ENCODE assay signal across 12 cellular contexts in genomic region chr2:169010633-169011460, GRCh38. TPM values are rescaled to one million over a fixed set of nuclear protein-coding genes. Genes with fewer than 3 reads are reported as not detected.
"Had no signal": no experiment of that assay in that cellular context is flagged by ENCODE, and none has a peak within 500 bp of the region (broad histone marks: within the 10 kb centered on the region; RNA-seq: fewer than 3 reads in every experiment).

No MANE protein-coding gene starts in this region.

- ATAC-seq: activated T-cell treated with anti-CD3 and anti-CD28 coated beads, Interleukin-2, amount 50 U/mL, for 72 hours; naive thymus-derived CD8-positive, alpha-beta T cell; right lobe of liver; stimulated activated memory B cell treated with anti-CD40 and anti-IgM and Interleukin-4, amounts not matched to agents 10 μg/mL and 1 μg/mL and 100 μg/mL, for 72 hours had no signal

- H3K27me3 ChIP-seq: right lobe of liver had no signal

- H3K9me3 ChIP-seq: right lobe of liver had no signal

- DNase-seq: activated CD4-positive, alpha-beta memory T cell treated with anti-CD3 and anti-CD28 coated beads for 36 hours; activated naive CD8-positive, alpha-beta T cell treated with anti-CD3 and anti-CD28 coated beads, Interleukin-2, amount 10 ng/mL, durations not matched to agents 7 days and 5 days; activated T-cell treated with anti-CD3 and anti-CD28 coated beads, Interleukin-2, amount 50 U/mL, for 72 hours; anterior cingulate cortex; effector CD4-positive, alpha-beta T cell; naive thymus-derived CD8-positive, alpha-beta T cell; right lobe of liver; stimulated activated CD4-positive, alpha-beta T cell treated with anti-CD3 and anti-CD28 coated beads, Interleukin-1b, Interleukin-23, amount 100 ng/mL, for 48 hours had no signal

- H3K4me3 ChIP-seq: coronary artery, lung, right lobe of liver had no signal

- H3K27ac ChIP-seq: coronary artery, right lobe of liver had no signal

RNA-seq across cellular contexts. Expression of gene ABCB11, which starts 20.3 kb away (rescaled TPM):
- total RNA-seq: activated CD4-positive, alpha-beta memory T cell treated with anti-CD3 and anti-CD28 coated beads for 36 hours; activated T-cell treated with anti-CD3 and anti-CD28 coated beads, Interleukin-2, amount 50 U/mL, for 72 hours had no signal
- polyA plus RNA-seq: naive thymus-derived CD8-positive, alpha-beta T cell had no signal

RNA-seq across cellular contexts. Expression of gene DHRS9, which starts 58.5 kb away (rescaled TPM):
- total RNA-seq: naive thymus-derived CD8-positive, alpha-beta T cell; progenitor cell of endocrine pancreas had no signal
- polyA plus RNA-seq: naive thymus-derived CD8-positive, alpha-beta T cell had no signal
